Comparison of ENCODE assay signal across 27 cellular contexts in the genomic region with DNA sequence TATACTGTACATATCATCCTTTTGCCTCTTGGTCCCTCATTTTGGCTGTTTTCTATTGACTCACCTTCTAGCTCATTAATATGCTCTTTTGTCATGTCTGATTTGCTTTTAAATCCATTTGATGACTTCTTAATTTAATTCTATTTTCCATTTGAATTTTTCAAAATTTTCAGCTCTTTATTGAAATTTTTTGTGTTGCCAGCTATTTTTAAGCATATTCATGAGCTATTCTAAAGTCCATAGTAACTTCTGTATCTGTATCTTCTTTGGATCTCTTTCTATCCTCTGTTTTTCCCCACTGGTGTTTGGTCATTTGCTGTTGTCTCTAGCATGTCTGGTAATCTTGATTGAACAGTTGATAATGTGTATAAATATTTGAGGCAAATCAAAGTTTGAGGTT.
"Had no signal": no experiment of that assay in that cellular context is flagged by ENCODE, and none has a peak within 500 bp of the region (broad histone marks: within the 10 kb centered on the region; RNA-seq: fewer than 3 reads in every experiment).

No MANE protein-coding gene starts in this region.

- H3K9me3 Mint-ChIP-seq: effector memory CD8-positive, alpha-beta T cell had no signal

- FAIRE-seq: colon, endometrium, endothelial cell of umbilical vein, frontal cortex had no signal

- H3K27ac Mint-ChIP-seq: dendritic cell treated with granulocyte-macrophage colony-stimulating factor and Interleukin-4, amounts not matched to agents 40 ng/mL and 50 ng/mL, for 4 days; effector memory CD8-positive, alpha-beta T cell; endodermal cell had no signal

- H3K4me1 ChIP-seq: colonic mucosa, foreskin keratinocyte, gastrocnemius medialis, gastroesophageal sphincter, heart left ventricle, heart right ventricle had no signal

- H3K27me3 ChIP-seq: colonic mucosa, dorsolateral prefrontal cortex, esophagus muscularis mucosa, foreskin keratinocyte, gastroesophageal sphincter had no signal

- H3K36me3 ChIP-seq: colonic mucosa, esophagus muscularis mucosa, esophagus squamous epithelium, gastrocnemius medialis, gastroesophageal sphincter, heart left ventricle, heart right ventricle had no signal

- ATAC-seq: effector memory CD8-positive, alpha-beta T cell; esophagus mucosa; foreskin keratinocyte; gastrocnemius medialis; gastroesophageal sphincter; heart left ventricle; heart right ventricle had no signal

- H3K9me3 ChIP-seq: colonic mucosa, esophagus muscularis mucosa, esophagus squamous epithelium, gastrocnemius medialis, gastroesophageal sphincter had no signal

- H3K4me3 ChIP-seq: colonic mucosa, coronary artery, dorsolateral prefrontal cortex, esophagus muscularis mucosa, esophagus squamous epithelium, gastrocnemius medialis, gastroesophageal sphincter, heart left ventricle, heart right ventricle had no signal

- H3K4me1 Mint-ChIP-seq: endodermal cell had no signal

- H3K27ac ChIP-seq: colonic mucosa, coronary artery, dorsolateral prefrontal cortex, epithelial cell of prostate, esophagus muscularis mucosa, esophagus squamous epithelium, foreskin keratinocyte, gastrocnemius medialis, gastroesophageal sphincter, heart left ventricle, heart right ventricle had no signal

- H3K4me3 Mint-ChIP-seq: dendritic cell treated with granulocyte-macrophage colony-stimulating factor and Interleukin-4, amounts not matched to agents 40 ng/mL and 50 ng/mL, for 4 days; effector memory CD8-positive, alpha-beta T cell; endodermal cell had no signal

- DNase-seq: colonic mucosa; cortex of kidney; dermis blood vessel endothelial cell; dorsolateral prefrontal cortex; effector CD4-positive, alpha-beta T cell; effector CD8-positive, alpha-beta T cell; effector memory CD4-positive, alpha-beta T cell; effector memory CD8-positive, alpha-beta T cell; endodermal cell; erythroblast; esophagus squamous epithelium; foreskin fibroblast; foreskin keratinocyte; foreskin melanocyte; gastrocnemius medialis; heart left ventricle; heart right ventricle had no signal
